9 cellular contexts compared by ENCODE assay signal in the genomic region with DNA sequence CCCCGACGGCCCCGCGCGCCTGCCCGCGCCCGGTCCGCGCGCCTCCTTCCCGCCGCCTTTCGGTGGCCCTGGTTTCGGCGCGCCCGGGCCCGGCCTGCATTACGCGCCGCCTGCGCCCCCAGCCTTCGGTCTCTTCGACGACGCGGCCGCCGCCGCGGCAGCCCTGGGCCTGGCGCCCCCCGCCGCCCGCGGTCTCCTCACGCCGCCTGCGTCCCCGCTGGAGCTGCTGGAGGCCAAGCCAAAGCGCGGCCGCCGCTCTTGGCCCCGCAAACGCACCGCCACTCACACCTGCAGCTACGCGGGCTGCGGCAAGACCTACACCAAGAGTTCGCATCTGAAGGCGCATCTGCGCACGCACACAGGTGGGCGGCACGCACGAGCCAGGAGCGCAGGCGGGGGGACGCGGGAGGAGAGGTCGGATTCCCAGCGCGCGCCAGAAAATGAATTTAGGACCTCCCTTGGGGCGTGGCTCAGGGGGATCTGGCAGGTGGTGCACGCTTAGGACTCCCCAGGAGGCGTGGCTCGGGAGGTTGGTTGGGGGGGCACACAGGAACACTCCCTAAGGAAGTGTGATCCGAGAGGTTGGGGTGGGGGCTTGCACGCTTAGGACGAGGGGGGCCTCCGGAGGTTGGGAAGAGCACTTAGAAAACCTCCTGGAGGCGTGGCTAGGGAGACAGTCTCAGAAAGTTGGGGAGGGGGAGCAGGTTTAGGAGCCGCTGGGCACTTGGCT. TPM values are rescaled to one million over a fixed set of nuclear protein-coding genes. Genes with fewer than 3 reads are reported as not detected.
DNase-seq lines count a peak whose midpoint lies in the region; ATAC-seq, FAIRE-seq and TF ChIP-seq lines count a peak whose summit lies in the region.
"Had no signal": no experiment of that assay in that cellular context is flagged by ENCODE, and none has a peak within 500 bp of the region (broad histone marks: within the 10 kb centered on the region; RNA-seq: fewer than 3 reads in every experiment).

No MANE protein-coding gene starts in this region.

- H3K9me3 ChIP-seq in HUES6 (ENCODE audit: control insufficient read depth, insufficient read depth, low read depth, low read length) (no peaks in the 10 kb centered on the region), pancreas (no peaks in the 10 kb centered on the region)

- peaks cover 82% of the 10 kb centered on the region for H3K27me3 ChIP-seq in HUES6 (ENCODE audit: control insufficient read depth, insufficient read depth, low read length)
- no peaks in the 10 kb centered on the region for H3K27me3 ChIP-seq in pancreas

- H3K4me3 ChIP-seq in HUES6 (ENCODE audit: low read depth, low read length) (peak overlapping the region; percentile 73), fibroblast of the aortic adventitia (ENCODE audit: low read depth, low read length) (peak overlapping the region; percentile 87), pancreas (peak overlapping the region; percentile 18 to 56 (median 35))

- H3K4me1 ChIP-seq in HUES6 (ENCODE audit: control insufficient read depth, insufficient read depth, low read length), result no peaks in the 10 kb centered on the region
- no peaks in the 10 kb centered on the region for H3K4me1 ChIP-seq in pancreas

- no peak for TF ChIP-seq CTCF in fibroblast of the aortic adventitia (IDR thresholded peaks at IDR 0.05; ENCODE audit: insufficient read depth, low read length)
- TF ChIP-seq CTCF in pancreas (IDR thresholded peaks at IDR 0.05), result no peak

- H3K9ac ChIP-seq in HUES6 (ENCODE audit: low read length), result peak overlapping the region; percentile 52

- intact Hi-C loops in pancreas (cut with DNase I), result no loop called here

- 20 to 33% methylated on average over 50 to 76 of the region's 76 CpGs for WGBS in pancreas, 2 donors

- H3K36me3 ChIP-seq in HUES6 (ENCODE audit: control insufficient read depth, insufficient read depth, low read length) (no peaks in the 10 kb centered on the region), pancreas (no peaks in the 10 kb centered on the region)

- FAIRE-seq in pancreas (lab: Jason Lieb, UNC), result no peak

- no peak overlapping the region for H3K27ac ChIP-seq in HUES6 (ENCODE audit: low read depth, low read length)
- H3K27ac ChIP-seq in pancreas, result peak overlapping the region in 2 of 4 donors; percentile 36 to 44
- H3K27ac ChIP-seq: epithelial cell of prostate had no signal

- ATAC-seq in pancreas (no peak), GM21515 (IDR thresholded peaks at IDR 0.05; ENCODE audit: unreplicated experiment) (no peak)

- DNase-seq in AG08395 (ENCODE audit: low spot score) (peak; percentile 13), fibroblast of the aortic adventitia (ENCODE audit: low read depth) (peak; percentile 46), pancreas (peak in 4 of 6 donors; percentile 39 to 78 (median 58)), germinal center (ENCODE audit: low spot score) (no peak), SIG-M5 (lab: John Stamatoyannopoulos, UW) (no peak)
- DNase-seq in activated CD8-positive, alpha-beta memory T cell treated with anti-CD3 and anti-CD28 coated beads, Interleukin-2, amount 50 U/mL, for 48 hours, result peak; percentile 64

RNA-seq across cellular contexts. Expression of gene KLF2, which starts 1.2 kb away (rescaled TPM):
- 2.2 and 5.7 TPM in 2 replicates for total RNA-seq in fibroblast of the aortic adventitia (ENCODE audit: low replicate concordance)
- total RNA-seq in pancreas, result 10 to 100 TPM in 2 of 6 donors, 1 to 10 TPM in 4; 3.1 to 12.0 (median 5.8) TPM
- polyA plus RNA-seq in pancreas, result 1 to 10 TPM; 3.4 to 3.7 TPM

Comparison
In these comparisons a context has a peak if more than half of its experiments do, and no peak if none do; other contexts are left out.
1. DNase-seq: peak in AG08395 (single experiment), activated CD8-positive, alpha-beta memory T cell treated with anti-CD3 and anti-CD28 coated beads, Interleukin-2, amount 50 U/mL, for 48 hours (single experiment), fibroblast of the aortic adventitia (single experiment) and pancreas (4 of 6); none in germinal center (single experiment) and SIG-M5 (single experiment).
2. H3K4me3 ChIP-seq: peak in every context shown above with its lines; median percentile 87 in fibroblast of the aortic adventitia; 73 in HUES6; 35 in pancreas.